1 cellular context compared by ENCODE assay signal in genomic region chr11:127619946-127620345, GRCh38.
TF ChIP-seq lines count a peak whose summit lies in the region.

No MANE protein-coding gene starts in this region.

TF ChIP-seq in GM23338, 12 proteins besides CTCF, POLR2A, EP300 and RAD21 (continued from another document):
- TF ChIP-seq REST (IDR thresholded peaks at IDR 0.05; ENCODE audit: unreplicated experiment): no peak
- no peak for TF ChIP-seq STAT1 (IDR thresholded peaks at IDR 0.05; ENCODE audit: unreplicated experiment)
- TF ChIP-seq, protein P1, sequence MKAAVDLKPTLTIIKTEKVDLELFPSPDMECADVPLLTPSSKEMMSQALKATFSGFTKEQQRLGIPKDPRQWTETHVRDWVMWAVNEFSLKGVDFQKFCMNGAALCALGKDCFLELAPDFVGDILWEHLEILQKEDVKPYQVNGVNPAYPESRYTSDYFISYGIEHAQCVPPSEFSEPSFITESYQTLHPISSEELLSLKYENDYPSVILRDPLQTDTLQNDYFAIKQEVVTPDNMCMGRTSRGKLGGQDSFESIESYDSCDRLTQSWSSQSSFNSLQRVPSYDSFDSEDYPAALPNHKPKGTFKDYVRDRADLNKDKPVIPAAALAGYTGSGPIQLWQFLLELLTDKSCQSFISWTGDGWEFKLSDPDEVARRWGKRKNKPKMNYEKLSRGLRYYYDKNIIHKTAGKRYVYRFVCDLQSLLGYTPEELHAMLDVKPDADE (IDR thresholded peaks at IDR 0.05): no peak
- no peak for TF ChIP-seq ZNF114 (CRISPR knock-in tag; IDR thresholded peaks at IDR 0.05)
- TF ChIP-seq ZNF331 (CRISPR knock-in tag; IDR thresholded peaks at IDR 0.05; ENCODE audit: low read depth): no peak
- TF ChIP-seq EZH2 (IDR thresholded peaks at IDR 0.05; ENCODE audit: low read depth, unreplicated experiment): no peak
- no peak for TF ChIP-seq JUNB (IDR thresholded peaks at IDR 0.05; ENCODE audit: unreplicated experiment)
- no peak for TF ChIP-seq POLR2AphosphoS5 (IDR thresholded peaks at IDR 0.05; ENCODE audit: low read depth)
